17 cellular contexts compared by ENCODE assay signal in the genomic region with DNA sequence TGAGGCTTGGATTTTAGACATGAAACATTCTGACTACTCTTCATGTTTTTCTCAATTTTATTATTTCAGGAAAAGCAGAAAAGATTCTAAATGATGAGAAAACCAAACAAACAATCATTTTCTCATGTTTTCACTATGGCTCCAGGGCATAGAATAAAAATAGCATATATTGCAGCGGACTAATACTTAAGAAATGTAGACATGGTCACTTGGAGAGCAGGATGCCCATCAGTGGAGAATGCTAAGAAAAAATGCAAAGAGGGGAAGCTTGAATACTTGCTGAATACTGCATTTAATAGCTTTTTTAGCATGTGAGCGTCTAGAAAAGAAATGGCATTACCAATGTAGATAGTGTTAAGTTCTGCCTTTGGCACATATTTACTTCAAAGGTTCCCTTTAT.
DNase-seq lines count a peak whose midpoint lies in the region; ATAC-seq and TF ChIP-seq lines count a peak whose summit lies in the region.
"Had no signal": no experiment of that assay in that cellular context is flagged by ENCODE, and none has a peak within 500 bp of the region (broad histone marks: within the 10 kb centered on the region; RNA-seq: fewer than 3 reads in every experiment).

No MANE protein-coding gene starts in this region.

- H3K79me2 ChIP-seq in osteoblast (ENCODE audit: insufficient read depth, low read length): no peaks in the 10 kb centered on the region

- no peak overlapping the region for H2BK120ac ChIP-seq in IMR-90 (ENCODE audit: low read depth, low read length)

- no peak overlapping the region for H2AK5ac ChIP-seq in IMR-90 (ENCODE audit: low read depth, low read length)

- H3K27ac ChIP-seq in IMR-90 (ENCODE audit: insufficient read depth, low read length) (no peak overlapping the region), osteoblast (ENCODE audit: low read depth, low read length) (no peak overlapping the region), ovary (no peak overlapping the region)
- H3K27ac ChIP-seq: BLaER1 had no signal

- H4K91ac ChIP-seq in IMR-90 (ENCODE audit: insufficient read depth, low read depth, low read length): no peak overlapping the region

- no peak overlapping the region for H3K18ac ChIP-seq in IMR-90 (ENCODE audit: low read depth, low read length)

- H3K4me1 Mint-ChIP-seq in stimulated activated memory B cell treated with anti-CD40 and anti-IgM and Interleukin-4, amounts not matched to agents 10 μg/mL and 1 μg/mL and 100 μg/mL, for 72 hours: no peaks in the 10 kb centered on the region
- H3K4me1 Mint-ChIP-seq: CD14-positive monocyte; CD4-positive, alpha-beta memory T cell; GM23338; IgD-negative memory B cell had no signal

- dilution Hi-C loops in IMR-90 (cut with HindIII; ENCODE audit: low sequenced_read_pairs, unreplicated experiment): no loop called here

- H4K8ac ChIP-seq in IMR-90 (ENCODE audit: low read depth in 2 of 2, low read length in 2 of 2): peak overlapping the region in 1 of 2 experiments; percentile 5; a peak in 1 of 4 replicates

- TF ChIP-seq CTCF in IMR-90 (conservative IDR thresholded peaks at IDR 0.05; ENCODE audit: low read depth, low read length) (no peak), osteoblast (IDR thresholded peaks at IDR 0.05; ENCODE audit: extremely low read depth, low read depth, low read length) (no peak), ovary (IDR thresholded peaks at IDR 0.05) (no peak)

- CTCF ChIA-PET in IMR-90 (lab: Yijun Ruan, JAX): no interaction called here

- H3K56ac ChIP-seq in IMR-90 (ENCODE audit: extremely low read depth, insufficient read depth, low read length): no peak overlapping the region

- no peaks in the 10 kb centered on the region for H3K36me3 Mint-ChIP-seq in stimulated activated memory B cell treated with anti-CD40 and anti-IgM and Interleukin-4, amounts not matched to agents 10 μg/mL and 1 μg/mL and 100 μg/mL, for 72 hours
- no peaks in the 10 kb centered on the region for H3K36me3 Mint-ChIP-seq in activated naive CD4-positive, alpha-beta T cell treated with anti-CD3 and anti-CD28 coated beads, Interleukin-2, amount 50 U/mL, for 72 hours
- H3K36me3 Mint-ChIP-seq: CD14-positive monocyte; CD4-positive, alpha-beta memory T cell; IgD-negative memory B cell had no signal

- H3K79me1 ChIP-seq in IMR-90 (ENCODE audit: low read depth in 1 of 2, low read length in 2 of 2): peaks cover 0 to 4% of the 10 kb centered on the region in 2 experiments; a peak in 1 of 4 replicates

- H3K9me3 Mint-ChIP-seq in stimulated activated memory B cell treated with anti-CD40 and anti-IgM and Interleukin-4, amounts not matched to agents 10 μg/mL and 1 μg/mL and 100 μg/mL, for 72 hours: no peaks in the 10 kb centered on the region
- peaks cover 10 to 14% of the 10 kb centered on the region in 2 donors for H3K9me3 Mint-ChIP-seq in activated naive CD4-positive, alpha-beta T cell treated with anti-CD3 and anti-CD28 coated beads, Interleukin-2, amount 50 U/mL, for 72 hours
- H3K9me3 Mint-ChIP-seq: GM23338 had no signal

- DNase-seq in EH (ENCODE audit: low read depth) (peak; percentile 90), IMR-90 (no peak), amniotic stem cell (lab: John Stamatoyannopoulos, UW) (peak; percentile 9), osteoblast (ENCODE audit: insufficient read length, low spot score, missing footprints) (no peak), ovary (no peak)
- DNase-seq in activated naive CD4-positive, alpha-beta T cell treated with anti-CD3 and anti-CD28 coated beads, Interleukin-2, amount 50 U/mL, for 72 hours (ENCODE audit: low spot score in 2 of 2): no peak
- DNase-seq: 8988T; CD4-positive, alpha-beta memory T cell; DMS79 treated with DMSO at 0.1 percent for 48 hours; GDM1; HCEC 1CT had no signal

- no peak overlapping the region for H3K4me3 Mint-ChIP-seq in stimulated activated memory B cell treated with anti-CD40 and anti-IgM and Interleukin-4, amounts not matched to agents 10 μg/mL and 1 μg/mL and 100 μg/mL, for 72 hours
- H3K4me3 Mint-ChIP-seq: CD14-positive monocyte; CD4-positive, alpha-beta memory T cell; GM23338; IgD-negative memory B cell had no signal

- H2BK20ac ChIP-seq in IMR-90 (ENCODE audit: low read depth, low read length): no peak overlapping the region

- no TSS peak for BruUV-seq in IMR-90 (replicated peaks; lab: Mats Ljungman, UMichigan)

- no peak overlapping the region for H3K9ac ChIP-seq in IMR-90 (ENCODE audit: low read depth, low read length)
- H3K9ac ChIP-seq: BLaER1 had no signal

- no peak overlapping the region; the same call in 1 of the 2 replicates for H3K4me2 ChIP-seq in IMR-90 (ENCODE audit: low read depth, low read length)
- H3K4me2 ChIP-seq in osteoblast (ENCODE audit: insufficient read depth, low read length): peak overlapping the region; percentile 21
- H3K4me2 ChIP-seq: BLaER1, GM23338 had no signal

- H4K20me1 ChIP-seq in IMR-90 (ENCODE audit: insufficient read depth, low read length) (no peaks in the 10 kb centered on the region), osteoblast (ENCODE audit: insufficient read depth, low read length) (no peaks in the 10 kb centered on the region)
- H4K20me1 ChIP-seq: BLaER1 had no signal

- no peak overlapping the region for H3K27ac Mint-ChIP-seq in stimulated activated memory B cell treated with anti-CD40 and anti-IgM and Interleukin-4, amounts not matched to agents 10 μg/mL and 1 μg/mL and 100 μg/mL, for 72 hours
- H3K27ac Mint-ChIP-seq in activated naive CD4-positive, alpha-beta T cell treated with anti-CD3 and anti-CD28 coated beads, Interleukin-2, amount 50 U/mL, for 72 hours: no peak overlapping the region
- H3K27ac Mint-ChIP-seq: CD14-positive monocyte; CD4-positive, alpha-beta memory T cell; GM23338; IgD-negative memory B cell had no signal

- H3K27me3 ChIP-seq in IMR-90 (ENCODE audit: control insufficient read depth, insufficient read depth, low read length) (no peaks in the 10 kb centered on the region), osteoblast (ENCODE audit: insufficient read depth, low read length) (no peaks in the 10 kb centered on the region), ovary (no peaks in the 10 kb centered on the region)
- H3K27me3 ChIP-seq: BLaER1 had no signal

- no peaks in the 10 kb centered on the region for H3K9me3 ChIP-seq in IMR-90 (ENCODE audit: control insufficient read depth, insufficient read depth, low read length)
- H3K9me3 ChIP-seq in osteoblast (ENCODE audit: low read depth, low read length): no peaks in the 10 kb centered on the region
- no peaks in the 10 kb centered on the region for H3K9me3 ChIP-seq in ovary
- H3K9me3 ChIP-seq: BLaER1 had no signal

- H2AFZ ChIP-seq in IMR-90 (replicated peaks; ENCODE audit: low read length, poor library complexity) (no peak overlapping the region), osteoblast (ENCODE audit: low read length) (no peak overlapping the region)
- H2AFZ ChIP-seq: GM23338 had no signal

- ATAC-seq in IMR-90 (ENCODE audit: low read depth) (no peak), HG03139 (IDR thresholded peaks at IDR 0.05; ENCODE audit: unreplicated experiment) (no peak)
- no peak for ATAC-seq in stimulated activated memory B cell treated with anti-CD40 and anti-IgM and Interleukin-4, amounts not matched to agents 10 μg/mL and 1 μg/mL and 100 μg/mL, for 72 hours
- ATAC-seq in activated naive CD4-positive, alpha-beta T cell treated with anti-CD3 and anti-CD28 coated beads, Interleukin-2, amount 50 U/mL, for 72 hours: no peak
- ATAC-seq: GM23338 had no signal

- no peak for TF ChIP-seq RAD21 in IMR-90 (IDR thresholded peaks at IDR 0.05; ENCODE audit: low read length)

- H3K27me3 Mint-ChIP-seq in stimulated activated memory B cell treated with anti-CD40 and anti-IgM and Interleukin-4, amounts not matched to agents 10 μg/mL and 1 μg/mL and 100 μg/mL, for 72 hours: peaks cover under 1% of the 10 kb centered on the region
- H3K27me3 Mint-ChIP-seq: CD4-positive, alpha-beta memory T cell; IgD-negative memory B cell had no signal

- H3K36me3 ChIP-seq in IMR-90 (ENCODE audit: control insufficient read depth, insufficient read depth, low read length) (no peaks in the 10 kb centered on the region), osteoblast (ENCODE audit: insufficient read depth, low read length) (peaks cover 2% of the 10 kb centered on the region), ovary (no peaks in the 10 kb centered on the region)
- H3K36me3 ChIP-seq: BLaER1 had no signal

- H2BK15ac ChIP-seq in IMR-90 (ENCODE audit: low read depth, low read length): no peak overlapping the region

- H3K4me1 ChIP-seq in IMR-90 (ENCODE audit: control insufficient read depth, insufficient read depth, low read length) (no peaks in the 10 kb centered on the region; the same call in 1 of the 2 replicates), osteoblast (ENCODE audit: insufficient read depth, low read length) (peaks cover 6% of the 10 kb centered on the region), ovary (ENCODE audit: insufficient read depth) (no peaks in the 10 kb centered on the region)
- H3K4me1 ChIP-seq: BLaER1 had no signal

- TF ChIP-seq EP300 in ovary (IDR thresholded peaks at IDR 0.05): no peak

- no peak overlapping the region for H4K5ac ChIP-seq in IMR-90 (ENCODE audit: low read depth, low read length)

- no peaks in the 10 kb centered on the region for H3K9me1 ChIP-seq in IMR-90 (ENCODE audit: insufficient read depth, low read length)

- H3K14ac ChIP-seq in IMR-90 (replicated peaks; ENCODE audit: low read depth, low read length): no peak overlapping the region

- no peak overlapping the region for H2AK9ac ChIP-seq in IMR-90 (replicated peaks; ENCODE audit: low read depth, low read length, poor library complexity)

- POLR2A ChIA-PET in IMR-90 (lab: Charles Lee; ENCODE audit: unreplicated experiment): no interaction called here

- no peak overlapping the region for H3K4me3 ChIP-seq in IMR-90 (ENCODE audit: insufficient read depth, low read depth, low read length)
- no peak overlapping the region for H3K4me3 ChIP-seq in osteoblast (ENCODE audit: insufficient read depth, low read length)
- no peak overlapping the region for H3K4me3 ChIP-seq in ovary
- H3K4me3 ChIP-seq: BLaER1, GM23338 had no signal

- intact Hi-C loops in IMR-90 (cut with micrococcal nuclease): no loop called here
- intact Hi-C loops in ovary (cut with DNase I): no loop called here

- no CpG with 5 or more reads among the region's 2 CpGs for WGBS in IMR-90 (ENCODE audit: extremely low coverage in 2 of 2, insufficient read length in 1 of 2), 2 experiments
- 81 to 87% (median 82%) methylated on average over 2 of the region's 2 CpGs for WGBS in ovary, 3 donors

- in situ Hi-C loops in IMR-90 (cut with MboI; ENCODE audit: low sequenced_read_pairs): no loop called here

- TF ChIP-seq POLR2A in IMR-90 (IDR thresholded peaks at IDR 0.05; ENCODE audit: low read depth, low read length): no peak
- no peak for TF ChIP-seq POLR2A in ovary (IDR thresholded peaks at IDR 0.05)

- peak overlapping the region; percentile 58 for H2BK5ac ChIP-seq in IMR-90 (ENCODE audit: low read depth, low read length, poor library complexity, severe bottlenecking)

- no peak overlapping the region for H3K4ac ChIP-seq in IMR-90 (ENCODE audit: low read depth, low read length)

- H3K23ac ChIP-seq in IMR-90 (ENCODE audit: low read depth, low read length): no peak overlapping the region

TF ChIP-seq in IMR-90, 13 proteins besides CTCF, POLR2A, EP300 and RAD21 (continues in another document):
- no peak for TF ChIP-seq CHD1 (IDR thresholded peaks at IDR 0.05; ENCODE audit: low read depth, low read length)

Comparison
In these comparisons a context has a peak if more than half of its experiments do, and no peak if none do; other contexts are left out.
1. DNase-seq: peak in EH (single experiment) and amniotic stem cell (single experiment); none in IMR-90 (single experiment), osteoblast (single experiment), ovary (0 of 5) and activated naive CD4-positive, alpha-beta T cell treated with anti-CD3 and anti-CD28 coated beads, Interleukin-2, amount 50 U/mL, for 72 hours (0 of 2).